5 cellular contexts compared by ENCODE assay signal in the genomic region with DNA sequence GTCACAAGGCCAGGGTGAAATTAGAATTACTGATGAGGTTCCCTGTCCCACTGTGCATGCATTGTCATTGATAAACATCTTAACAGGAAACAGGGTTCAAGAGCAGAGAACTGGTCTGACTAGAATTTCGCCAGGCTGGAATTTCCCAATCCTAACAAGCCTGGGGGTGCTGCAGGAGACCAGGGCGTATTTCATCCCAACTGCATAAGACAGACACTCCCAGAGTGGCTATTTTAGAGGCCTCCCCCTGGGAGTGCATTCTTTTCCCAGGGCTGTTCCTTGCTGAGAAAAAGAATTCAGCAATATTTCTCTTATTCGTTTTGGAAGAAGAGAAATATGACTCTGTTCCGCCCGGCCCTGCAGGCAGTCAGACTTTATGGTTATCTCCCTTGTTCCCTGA.
DNase-seq lines count a peak whose midpoint lies in the region; ATAC-seq, FAIRE-seq and TF ChIP-seq lines count a peak whose summit lies in the region.
"Not testable (repeated sequence)": the region's sequence is repeated elsewhere in the genome, so short reads cannot be mapped to it uniquely, and the experiment has no call there.

No MANE protein-coding gene starts in this region.

- H3K27me3 Mint-ChIP-seq in Caco-2 (ENCODE audit: insufficient read depth, unreplicated experiment); activated CD4-positive, alpha-beta T cell treated with anti-CD3 and anti-CD28 coated beads, Interleukin-2, amount 10 ng/mL, durations not matched to agents 24 days and 14 days: not testable (repeated sequence)

- H2AFZ ChIP-seq in HepG2 (ENCODE audit: low read length); trophoblast cell (ENCODE audit: insufficient read depth, low read length, poor library complexity): not testable (repeated sequence)

- POLR2A ChIA-PET in Caco-2 (lab: Charles Lee); HEK293 (lab: Yijun Ruan, JAX): not testable (repeated sequence)
- POLR2A ChIA-PET in HepG2 (lab: Yijun Ruan, JAX), result interaction anchor here (0.7 kb wide), 1 partner anchor 10 kb away, joined by 3 read pairs; no protein-coding TSS in a partner anchor

- TF ChIP-seq RAD21 in HepG2 (CRISPR knock-in tag; IDR thresholded peaks at IDR 0.05), result not testable (repeated sequence)

- TF ChIP-seq CTCF in Caco-2 (IDR thresholded peaks at IDR 0.05; ENCODE audit: insufficient read depth in 1 of 2, low read depth in 1 of 2, low read length in 1 of 2, severe bottlenecking in 1 of 2, unreplicated experiment in 1 of 2); HEK293 (tag by site-specific recombination; IDR thresholded peaks at IDR 0.05); HepG2 (CRISPR knock-in tag; IDR thresholded peaks at IDR 0.05): not testable (repeated sequence)

- peaks cover 82% of the 10 kb centered on the region for H3K79me2 ChIP-seq in HepG2 (ENCODE audit: insufficient read depth, low read length)
- H3K79me2 ChIP-seq in trophoblast cell (ENCODE audit: control insufficient read depth, insufficient read depth, low read length, poor library complexity), result not testable (repeated sequence)

- not testable (repeated sequence) for H2AK5ac ChIP-seq in trophoblast cell (ENCODE audit: low read length)

- CTCF ChIA-PET in Caco-2 (lab: Charles Lee); HEK293 (lab: Yijun Ruan, JAX); HepG2 (lab: Yijun Ruan, JAX; ENCODE audit: low intra/inter-chr PET ratio, low total read pairs): not testable (repeated sequence)

- H3K4ac ChIP-seq in trophoblast cell (ENCODE audit: low read depth, low read length), result not testable (repeated sequence)

- not testable (repeated sequence) for TF ChIP-seq EP300 in HepG2 (IDR thresholded peaks at IDR 0.05; ENCODE audit: low read depth in 2 of 2, low read length in 2 of 2); HepG2 (CRISPR knock-in tag; IDR thresholded peaks at IDR 0.05; ENCODE audit: borderline replicate concordance)

- not testable (repeated sequence) for H3K23ac ChIP-seq in trophoblast cell (ENCODE audit: low read length)

- H3K36me3 Mint-ChIP-seq in Caco-2 (ENCODE audit: insufficient read depth, unreplicated experiment), result peaks cover 80% of the 10 kb centered on the region
- H3K36me3 Mint-ChIP-seq in activated CD4-positive, alpha-beta T cell treated with anti-CD3 and anti-CD28 coated beads, Interleukin-2, amount 10 ng/mL, durations not matched to agents 24 days and 14 days (ENCODE audit: low read depth), result peaks cover 14% of the 10 kb centered on the region

- 86% methylated on average over 5 of the region's 5 CpGs for WGBS in HepG2 (ENCODE audit: low lambda C conversion rate)
- WGBS in trophoblast cell (ENCODE audit: extremely low coverage, insufficient coverage, insufficient read length), result no CpG with 5 or more reads among the region's 5 CpGs

- H4K8ac ChIP-seq in trophoblast cell (ENCODE audit: low read depth, low read length), result not testable (repeated sequence)

- not testable (repeated sequence) for H2BK5ac ChIP-seq in trophoblast cell (ENCODE audit: low read depth, low read length, poor library complexity)

- H3K27ac ChIP-seq in HEK293 (ENCODE audit: extremely low read depth, low read depth, low read length); HepG2 (ENCODE audit: extremely low read length, insufficient read depth, low read length); trophoblast cell (ENCODE audit: low read depth, low read length): not testable (repeated sequence)

- not testable (repeated sequence) for H3K79me1 ChIP-seq in trophoblast cell (ENCODE audit: low read length)

- peaks cover 20% of the 10 kb centered on the region for H3K4me1 Mint-ChIP-seq in Caco-2 (ENCODE audit: low read depth, unreplicated experiment)
- not testable (repeated sequence) for H3K4me1 Mint-ChIP-seq in activated CD4-positive, alpha-beta T cell treated with anti-CD3 and anti-CD28 coated beads, Interleukin-2, amount 10 ng/mL, durations not matched to agents 24 days and 14 days

- H3K27me3 ChIP-seq in Caco-2 (replicated peaks; ENCODE audit: control insufficient read depth, insufficient read depth, low read length); HepG2 (ENCODE audit: control insufficient read depth in 1 of 2, insufficient read depth in 2 of 2, low read length in 2 of 2); trophoblast cell (ENCODE audit: insufficient read depth, low read length): not testable (repeated sequence)

- not testable (repeated sequence) for H3K4me2 ChIP-seq in HepG2 (ENCODE audit: low read depth, low read length); trophoblast cell (ENCODE audit: low read length)

- peaks cover 27% of the 10 kb centered on the region for H3K9me3 Mint-ChIP-seq in Caco-2 (ENCODE audit: unreplicated experiment)
- H3K9me3 Mint-ChIP-seq in activated CD4-positive, alpha-beta T cell treated with anti-CD3 and anti-CD28 coated beads, Interleukin-2, amount 10 ng/mL, durations not matched to agents 24 days and 14 days, result peaks cover 12% of the 10 kb centered on the region

- not testable (repeated sequence) for H3K36me3 ChIP-seq in Caco-2 (ENCODE audit: control insufficient read depth, insufficient read depth, low read length); HEK293 (ENCODE audit: control insufficient read depth in 2 of 2, insufficient read depth in 1 of 2, low read length in 2 of 2); trophoblast cell (ENCODE audit: control insufficient read depth in 1 of 2, insufficient read depth in 2 of 2, low read length in 2 of 2)
- peaks cover 6 to 12% of the 10 kb centered on the region in 2 experiments for H3K36me3 ChIP-seq in HepG2 (replicated peaks in 1 of 2; ENCODE audit: control insufficient read depth in 1 of 2, insufficient read depth in 2 of 2, low read length in 2 of 2)

- ATAC-seq in HepG2, result not testable (repeated sequence)

- H3K9me3 ChIP-seq in Caco-2; HEK293 (ENCODE audit: control insufficient read depth, insufficient read depth, low read depth, low read length); HepG2 (ENCODE audit: low read length); trophoblast cell (ENCODE audit: insufficient read depth, low read depth, low read length): not testable (repeated sequence)

- H4K12ac ChIP-seq in trophoblast cell (ENCODE audit: low read depth, low read length), result not testable (repeated sequence)

- H3K4me1 ChIP-seq in Caco-2 (peaks cover 18% of the 10 kb centered on the region), HepG2 (ENCODE audit: insufficient read depth, low read length) (peaks cover 20% of the 10 kb centered on the region)
- H3K4me1 ChIP-seq in HEK293 (ENCODE audit: control insufficient read depth, insufficient read depth, low read length); trophoblast cell (ENCODE audit: control insufficient read depth in 1 of 2, insufficient read depth in 2 of 2, low read length in 2 of 2): not testable (repeated sequence)

- H3K18ac ChIP-seq in trophoblast cell (ENCODE audit: low read length), result not testable (repeated sequence)

- H3K27ac Mint-ChIP-seq in Caco-2 (ENCODE audit: unreplicated experiment), result peak overlapping the region; percentile 65
- not testable (repeated sequence) for H3K27ac Mint-ChIP-seq in activated CD4-positive, alpha-beta T cell treated with anti-CD3 and anti-CD28 coated beads, Interleukin-2, amount 10 ng/mL, durations not matched to agents 24 days and 14 days

- H3K4me3 ChIP-seq in Caco-2 (ENCODE audit: low read depth, low read length); HEK293 (ENCODE audit: low read depth, low read length); HepG2 (replicated peaks in 1 of 3; ENCODE audit: insufficient read depth in 1 of 3, low read depth in 2 of 3, low read length in 3 of 3); trophoblast cell (ENCODE audit: low read depth, low read length): not testable (repeated sequence)

- not testable (repeated sequence) for H3K4me3 Mint-ChIP-seq in Caco-2 (ENCODE audit: unreplicated experiment); activated CD4-positive, alpha-beta T cell treated with anti-CD3 and anti-CD28 coated beads, Interleukin-2, amount 10 ng/mL, durations not matched to agents 24 days and 14 days

- H4K91ac ChIP-seq in trophoblast cell (ENCODE audit: low read depth, low read length), result not testable (repeated sequence)

- FAIRE-seq in HepG2 (lab: Jason Lieb, UNC), result not testable (repeated sequence)

- in situ Hi-C loops in HepG2 (cut with HindIII; ENCODE audit: extremely low pct_ligation_motif_present, low pct_unique_long_range_greater_than_20kb), result not testable (repeated sequence)

- H3K14ac ChIP-seq in trophoblast cell (ENCODE audit: low read length), result not testable (repeated sequence)

- not testable (repeated sequence) for TF ChIP-seq POLR2A in HepG2 (IDR thresholded peaks at IDR 0.05; ENCODE audit: insufficient read depth in 1 of 2, low read depth in 2 of 2, low read length in 2 of 2)

- not testable (repeated sequence) for BruUV-seq in Caco-2 (replicated peaks; lab: Mats Ljungman, UMichigan); HepG2 (replicated peaks; lab: Mats Ljungman, UMichigan)

- intact Hi-C loops in Caco-2 (cut with micrococcal nuclease; ENCODE audit: unreplicated experiment); activated CD4-positive, alpha-beta T cell treated with anti-CD3 and anti-CD28 coated beads, Interleukin-2, amount 10 ng/mL, durations not matched to agents 24 days and 14 days (cut with micrococcal nuclease); HepG2 (cut with micrococcal nuclease; ENCODE audit: unreplicated experiment): not testable (repeated sequence)

- not testable (repeated sequence) for H2BK120ac ChIP-seq in trophoblast cell (ENCODE audit: insufficient read depth, low read length, poor library complexity)

- not testable (repeated sequence) for H2BK12ac ChIP-seq in trophoblast cell (ENCODE audit: low read length)

- peaks cover 19% of the 10 kb centered on the region for H4K20me1 ChIP-seq in HepG2 (ENCODE audit: insufficient read depth, low read length)

- DNase-seq in Caco-2 (peak in 1 of 2 experiments; percentile 39), trophoblast cell (peak; percentile 58 to 72)
- peak; percentile 32 for DNase-seq in activated CD4-positive, alpha-beta T cell treated with anti-CD3 and anti-CD28 coated beads, Interleukin-2, amount 10 ng/mL, durations not matched to agents 24 days and 14 days
- DNase-seq in HepG2 (ENCODE audit: low spot score), result not testable (repeated sequence)

- not testable (repeated sequence) for H3K9ac ChIP-seq in HepG2 (ENCODE audit: insufficient read depth, low read depth, low read length); trophoblast cell (ENCODE audit: low read length)

TF ChIP-seq in HEK293, 187 proteins besides CTCF, POLR2A, EP300 and RAD21:
- TF ChIP-seq SETDB1 (IDR thresholded peaks at IDR 0.05; ENCODE audit: insufficient read length, low read length), result peak; percentile 55

TF ChIP-seq in HepG2, 621 proteins besides CTCF, POLR2A, EP300 and RAD21:
- TF ChIP-seq RELA (CRISPR knock-in tag; IDR thresholded peaks at IDR 0.05), result 0 out of 2 replicates have a peak, but pooled peaks have one; percentile 23
